ENCODE assay signal across 12 cellular contexts in genomic region chr20:52959125-52959524, GRCh38. TPM values are rescaled to one million over a fixed set of nuclear protein-coding genes. Genes with fewer than 3 reads are reported as not detected.
DNase-seq lines count a peak whose midpoint lies in the region; ATAC-seq and TF ChIP-seq lines count a peak whose summit lies in the region.
"Had no signal": no experiment of that assay in that cellular context is flagged by ENCODE, and none has a peak within 500 bp of the region (broad histone marks: within the 10 kb centered on the region; RNA-seq: fewer than 3 reads in every experiment).

No MANE protein-coding gene starts in this region.

- no peaks in the 10 kb centered on the region for H3K27me3 ChIP-seq in liver (ENCODE audit: control insufficient read depth in 4 of 4, insufficient read depth in 4 of 4, low read length in 3 of 4)

- no peaks in the 10 kb centered on the region for H3K36me3 ChIP-seq in liver (ENCODE audit: control insufficient read depth in 4 of 4, insufficient read depth in 3 of 4, low read depth in 1 of 4, low read length in 3 of 4)

- no peak overlapping the region for H3K9ac ChIP-seq in liver (ENCODE audit: low read depth in 1 of 2, low read length in 2 of 2)

- ATAC-seq in GM18907 (IDR thresholded peaks at IDR 0.05; ENCODE audit: unreplicated experiment): no peak
- no peak for ATAC-seq in HG02870 (IDR thresholded peaks at IDR 0.05; ENCODE audit: unreplicated experiment)

- no peaks in the 10 kb centered on the region for H3K4me1 ChIP-seq in liver (ENCODE audit: control insufficient read depth in 4 of 4, insufficient read depth in 4 of 4, low read length in 3 of 4)

- peak; percentile 53 for DNase-seq in H4 (ENCODE audit: low spot score)
- DNase-seq in NCI-H2081 treated with DMSO at 0.1 percent for 48 hours (lab: John Stamatoyannopoulos, UW): peak; percentile 66
- DNase-seq in SK-N-DZ (ENCODE audit: low spot score): peak; percentile 98
- DNase-seq in GM19238 (ENCODE audit: insufficient read length, low spot score): no peak
- DNase-seq in stimulated activated CD4-positive, alpha-beta T cell treated with anti-CD3 and anti-CD28 coated beads, Interleukin-4, amount 100 ng/mL, for 1 hour: no peak
- DNase-seq: activated CD4-positive, CD25-positive, alpha-beta regulatory T cell treated with anti-CD3 and anti-CD28 coated beads, Interleukin-2, amount 50 U/mL, for 72 hours; DND-41; foreskin fibroblast; naive B cell had no signal

- H3K4me3 ChIP-seq in liver (ENCODE audit: low read depth in 1 of 3, low read length in 3 of 3): no peak overlapping the region

- no peaks in the 10 kb centered on the region for H3K9me3 ChIP-seq in liver (ENCODE audit: control insufficient read depth in 4 of 4, low read length in 3 of 4)

- no peak for TF ChIP-seq CTCF in liver (IDR thresholded peaks at IDR 0.05; ENCODE audit: low read depth, low read length, missing input control)

- peak; percentile 28 to 50 for TF ChIP-seq RAD21 in liver (IDR thresholded peaks at IDR 0.05)

- WGBS in liver: 72% methylated on average over 5 of the region's 5 CpGs

- no peak overlapping the region for H3K27ac ChIP-seq in liver (ENCODE audit: low read depth in 1 of 2, low read length in 2 of 2)

TF ChIP-seq in liver, 16 proteins besides CTCF, POLR2A, EP300 and RAD21:
- TF ChIP-seq REST (IDR thresholded peaks at IDR 0.05) (no peak), RXRA (IDR thresholded peaks at IDR 0.05) (no peak), JUND (IDR thresholded peaks at IDR 0.05) (no peak), HNF4A (conservative IDR thresholded peaks at IDR 0.05) (no peak), TAF1 (conservative IDR thresholded peaks at IDR 0.05) (no peak), FOXA1 (IDR thresholded peaks at IDR 0.05) (no peak), ZBTB33 (IDR thresholded peaks at IDR 0.05) (no peak), EGR1 (IDR thresholded peaks at IDR 0.05; ENCODE audit: low read depth in 2 of 2) (no peak), ATF3 (IDR thresholded peaks at IDR 0.05) (no peak)

RNA-seq across cellular contexts. Expression of gene TSHZ2, which starts 13.0 kb away (rescaled TPM):
- 0.33 and 1.4 TPM in 2 replicates for total RNA-seq in H4 (2014; rRNA removed; shearing (Covaris generic))
- 1.9 and 3.5 TPM in 2 replicates for polyA plus RNA-seq in SK-N-DZ (2014; cell fraction: cytosol; rRNA removed)
- 1.4 and 3.7 TPM in 2 replicates for polyA plus RNA-seq in SK-N-DZ (2014; cell fraction: nucleus; rRNA removed)
- total RNA-seq in liver: 10 to 100 TPM in 1 of 2 donors, 1 to 10 TPM in 1; 2.9 to 11.3 TPM
- polyA plus RNA-seq in liver: 1 to 10 TPM; 7.6 to 7.9 TPM

Comparison
In these comparisons a context has a peak if more than half of its experiments do, and no peak if none do; other contexts are left out.
1. DNase-seq: peak in H4 (single experiment), NCI-H2081 treated with DMSO at 0.1 percent for 48 hours (single experiment) and SK-N-DZ (single experiment); none in GM19238 (single experiment) and stimulated activated CD4-positive, alpha-beta T cell treated with anti-CD3 and anti-CD28 coated beads, Interleukin-4, amount 100 ng/mL, for 1 hour (single experiment).